Comparison of ENCODE assay signal across 13 cellular contexts in the genomic region with DNA sequence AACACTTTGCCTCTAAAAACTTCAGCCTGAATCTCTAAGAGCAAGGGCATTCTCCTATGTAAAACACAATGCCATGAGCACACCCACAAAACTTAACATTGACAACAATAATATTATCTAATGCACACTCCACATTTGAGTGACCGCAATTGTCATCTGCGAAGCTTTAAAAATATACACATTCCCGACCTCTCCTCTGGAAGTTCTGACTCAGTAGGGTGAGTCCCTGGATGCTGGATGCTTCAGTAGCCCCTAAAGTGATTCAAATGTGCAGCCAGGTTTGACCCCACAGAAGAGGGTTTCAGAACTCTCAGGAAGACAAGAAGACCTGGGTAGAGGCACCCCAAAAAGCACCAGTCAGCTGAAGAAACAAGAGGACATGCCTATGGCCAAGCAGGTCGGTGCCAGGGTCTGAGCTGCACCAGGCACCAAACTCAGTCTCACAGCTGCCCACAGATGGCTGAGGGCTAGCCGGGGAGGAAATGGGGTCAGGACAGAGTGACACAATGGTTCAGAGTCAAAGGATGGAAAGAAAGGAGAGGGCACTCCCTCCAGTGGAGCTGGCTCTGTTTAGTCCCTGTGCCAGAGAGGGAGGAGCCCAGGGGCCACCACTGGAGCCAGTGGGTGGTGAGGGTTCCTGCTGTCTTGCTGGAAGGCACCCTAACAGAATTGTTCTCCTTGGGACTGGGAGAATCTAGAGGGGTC. TPM values are rescaled to one million over a fixed set of nuclear protein-coding genes. Genes with fewer than 3 reads are reported as not detected.
A peak's percentile ranks its signal among the peaks of the same experiment; 100 is the strongest.
DNase-seq lines count a peak whose midpoint lies in the region; FAIRE-seq and TF ChIP-seq lines count a peak whose summit lies in the region.
"Had no signal": no experiment of that assay in that cellular context is flagged by ENCODE, and none has a peak within 500 bp of the region (broad histone marks: within the 10 kb centered on the region; RNA-seq: fewer than 3 reads in every experiment).

No MANE protein-coding gene starts in this region.

- H3K27ac ChIP-seq in endothelial cell of umbilical vein (ENCODE audit: insufficient read depth, low read depth, low read length) (no peak overlapping the region), suprapubic skin (peak overlapping the region; percentile 38)
- H3K27ac ChIP-seq: 22Rv1 had no signal

- BruUV-seq in endothelial cell of umbilical vein (replicated peaks; lab: Mats Ljungman, UMichigan), result no TSS peak

- H2AFZ ChIP-seq in endothelial cell of umbilical vein (ENCODE audit: low read depth, low read length), result no peak overlapping the region

- TF ChIP-seq EP300 in suprapubic skin (IDR thresholded peaks at IDR 0.05), result no peak

- H4K20me1 ChIP-seq in endothelial cell of umbilical vein (replicated peaks; ENCODE audit: control insufficient read depth, extremely low read depth, insufficient read depth, low read length), result no peaks in the 10 kb centered on the region

- H3K27me3 ChIP-seq in endothelial cell of umbilical vein (ENCODE audit: control insufficient read depth in 2 of 2, insufficient read depth in 2 of 2, low read length in 2 of 2) (no peaks in the 10 kb centered on the region), suprapubic skin (no peaks in the 10 kb centered on the region)

- FAIRE-seq in endothelial cell of umbilical vein (lab: Jason Lieb, UNC), result peak; percentile 75
- FAIRE-seq in RCC 7860 (lab: Jason Lieb, UNC), result no peak
- FAIRE-seq: G401.6, TTC549 had no signal

- H3K4me2 ChIP-seq in endothelial cell of umbilical vein (ENCODE audit: insufficient read depth, low read length), result no peak overlapping the region

- H3K9ac ChIP-seq in endothelial cell of umbilical vein (replicated peaks; ENCODE audit: extremely low read depth, insufficient read depth, low read length), result no peak overlapping the region

- H3K4me3 ChIP-seq in endothelial cell of umbilical vein (replicated peaks in 1 of 3; ENCODE audit: insufficient read depth in 1 of 3, low read depth in 1 of 3, low read length in 3 of 3) (no peak overlapping the region), suprapubic skin (no peak overlapping the region)

- TF ChIP-seq POLR2A in endothelial cell of umbilical vein (IDR thresholded peaks at IDR 0.05; ENCODE audit: low read depth, low read length) (no peak), suprapubic skin (IDR thresholded peaks at IDR 0.05) (no peak)

- H3K9me1 ChIP-seq in endothelial cell of umbilical vein (replicated peaks; ENCODE audit: control insufficient read depth, extremely low read depth, insufficient read depth, low read length), result no peaks in the 10 kb centered on the region

- H3K9me3 ChIP-seq in endothelial cell of umbilical vein (replicated peaks; ENCODE audit: control insufficient read depth, insufficient read depth, low read length) (no peaks in the 10 kb centered on the region), suprapubic skin (no peaks in the 10 kb centered on the region)

- CTCF ChIA-PET in endothelial cell of umbilical vein (lab: Charles Lee), result interaction anchor here (1.3 to 9.5 kb wide), 7 partner anchors 10 to 79 kb away, joined by 5 to 129 read pairs (median 13); a partner anchor contains a TSS

- TF ChIP-seq CTCF in endothelial cell of umbilical vein (IDR thresholded peaks at IDR 0.05; ENCODE audit: extremely low read depth in 1 of 2, insufficient read depth in 1 of 2, low read depth in 1 of 2, low read length in 2 of 2) (no peak), suprapubic skin (IDR thresholded peaks at IDR 0.05) (no peak)

- H3K4me1 ChIP-seq in endothelial cell of umbilical vein (ENCODE audit: control insufficient read depth, extremely low read depth, insufficient read depth, low read length) (peaks cover 34% of the 10 kb centered on the region), suprapubic skin (peaks cover 65% of the 10 kb centered on the region)

- DNase-seq in DMS 273 (lab: John Stamatoyannopoulos, UW; ENCODE audit: unreplicated experiment) (peak; percentile 42), DMS 273 treated with DMSO at 0.1 percent for 48 hours (lab: John Stamatoyannopoulos, UW) (no peak), endothelial cell of umbilical vein (ENCODE audit: low read depth, low spot score) (peak; percentile 46), midbrain (lab: John Stamatoyannopoulos, UW) (peak; percentile 78), suprapubic skin (ENCODE audit: low spot score in 2 of 2) (no peak), RCC 7860 (ENCODE audit: low spot score) (no peak), NCI-H128 (lab: John Stamatoyannopoulos, UW; ENCODE audit: unreplicated experiment) (no peak)
- no peak for DNase-seq in activated CD4-positive, alpha-beta T cell treated with anti-CD3 and anti-CD28 coated beads, Interleukin-2, amount 50 U/mL, for 1 hour
- DNase-seq: GOT3, mesendoderm had no signal

- intact Hi-C loops in endothelial cell of umbilical vein (cut with micrococcal nuclease), result loop anchor here (1.0 to 2.0 kb wide), 2 partner anchors 16 to 30 kb away; no protein-coding TSS in a partner anchor

- POLR2A ChIA-PET in endothelial cell of umbilical vein (lab: Charles Lee), result interaction anchor here (0.9 kb wide), 1 partner anchor 15 kb away, joined by 3 read pairs; no protein-coding TSS in a partner anchor

- no peaks in the 10 kb centered on the region for H3K79me2 ChIP-seq in endothelial cell of umbilical vein (ENCODE audit: control insufficient read depth, insufficient read depth, low read length)

- dilution Hi-C loops in endothelial cell of umbilical vein (cut with MboI; ENCODE audit: extremely low pct_ligation_motif_present, low sequenced_read_pairs), result no loop called here

- WGBS in suprapubic skin, result 54% methylated on average over 5 of the region's 5 CpGs

- H3K36me3 ChIP-seq in endothelial cell of umbilical vein (ENCODE audit: control insufficient read depth in 2 of 2, extremely low read depth in 1 of 2, insufficient read depth in 2 of 2, low read length in 2 of 2) (no peaks in the 10 kb centered on the region), suprapubic skin (no peaks in the 10 kb centered on the region)

TF ChIP-seq in endothelial cell of umbilical vein, 7 proteins besides CTCF, POLR2A, EP300 and RAD21:
- TF ChIP-seq EZH2 (IDR thresholded peaks at IDR 0.05; ENCODE audit: borderline replicate concordance, low read depth, low read length, severe bottlenecking) (no peak), FOS (IDR thresholded peaks at IDR 0.05; ENCODE audit: borderline replicate concordance, insufficient read depth, low read length) (no peak), JUN (IDR thresholded peaks at IDR 0.05; ENCODE audit: borderline replicate concordance, insufficient read depth, insufficient read length, low read depth) (no peak), MYC (IDR thresholded peaks at IDR 0.05; ENCODE audit: low read depth, low read length) (no peak), POLR2AphosphoS5 (IDR thresholded peaks at IDR 0.05; ENCODE audit: insufficient read depth, low read depth, low read length) (no peak), GATA2 (IDR thresholded peaks at IDR 0.05; ENCODE audit: insufficient read depth, insufficient read length, low read depth, low read length) (no peak)
- TF ChIP-seq, protein P1, sequence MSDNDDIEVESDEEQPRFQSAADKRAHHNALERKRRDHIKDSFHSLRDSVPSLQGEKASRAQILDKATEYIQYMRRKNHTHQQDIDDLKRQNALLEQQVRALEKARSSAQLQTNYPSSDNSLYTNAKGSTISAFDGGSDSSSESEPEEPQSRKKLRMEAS (IDR thresholded peaks at IDR 0.05; ENCODE audit: insufficient read depth, insufficient read length), result no peak

RNA-seq across cellular contexts. Expression of a gene that starts 17.4 kb away (rescaled TPM):
- total RNA-seq in endothelial cell of umbilical vein (41.8 and 49.0 TPM in 2 replicates), suprapubic skin (100 to 1,000 TPM in 2 of 4 donors, 10 to 100 TPM in 2; 70.7 to 162 (median 94.5) TPM)
- 33.7 and 36.3 TPM in 2 replicates for polyA plus RNA-seq in endothelial cell of umbilical vein
- 19.6 and 22.7 TPM in 2 replicates for polyA plus RNA-seq in endothelial cell of umbilical vein (2011; cell fraction: cytosol; rRNA removed)
- polyA plus RNA-seq in endothelial cell of umbilical vein (2011; cell fraction: nucleus; rRNA removed), result 66.4 and 67.8 TPM in 2 replicates
- 4.7 and 8.1 TPM in 2 replicates for polyA plus RNA-seq in endothelial cell of umbilical vein (2012)
- polyA minus RNA-seq in endothelial cell of umbilical vein, result 87.9 and 88.7 TPM in 2 replicates
- polyA minus RNA-seq in endothelial cell of umbilical vein (2011; cell fraction: cytosol; rRNA and poly(A)+ RNA removed), result 55.5 TPM
- 89.1 and 98.8 TPM in 2 replicates for polyA minus RNA-seq in endothelial cell of umbilical vein (2011; cell fraction: nucleus; rRNA and poly(A)+ RNA removed)

RNA-seq across cellular contexts. Expression of a gene that starts 39.0 kb away (rescaled TPM):
- 49.6 and 67.0 TPM in 2 replicates for total RNA-seq in endothelial cell of umbilical vein
- polyA plus RNA-seq in endothelial cell of umbilical vein, result 10.4 and 11.7 TPM in 2 replicates
- 3.3 and 5.0 TPM in 2 replicates for polyA plus RNA-seq in endothelial cell of umbilical vein (2011; cell fraction: cytosol; rRNA removed)
- polyA plus RNA-seq in endothelial cell of umbilical vein (2011; cell fraction: nucleus; rRNA removed), result 69.0 and 78.9 TPM in 2 replicates
- polyA plus RNA-seq in endothelial cell of umbilical vein (2012), result 6.3 and 8.8 TPM in 2 replicates
- polyA minus RNA-seq in endothelial cell of umbilical vein, result 76.0 and 107 TPM in 2 replicates
- polyA minus RNA-seq in endothelial cell of umbilical vein (2011; cell fraction: cytosol; rRNA and poly(A)+ RNA removed), result 10.9 TPM
- 155 and 217 TPM in 2 replicates for polyA minus RNA-seq in endothelial cell of umbilical vein (2011; cell fraction: nucleus; rRNA and poly(A)+ RNA removed)
- total RNA-seq in suprapubic skin, result 100 to 1,000 TPM in 1 of 4 donors, 10 to 100 TPM in 3; 49.1 to 222 (median 63.2) TPM

Comparison
In these comparisons a context has a peak if more than half of its experiments do, and no peak if none do; other contexts are left out.
1. DNase-seq: peak in DMS 273 (single experiment), endothelial cell of umbilical vein (single experiment) and midbrain (single experiment); none in DMS 273 treated with DMSO at 0.1 percent for 48 hours (single experiment), suprapubic skin (0 of 2), RCC 7860 (single experiment), activated CD4-positive, alpha-beta T cell treated with anti-CD3 and anti-CD28 coated beads, Interleukin-2, amount 50 U/mL, for 1 hour (single experiment) and NCI-H128 (single experiment).